10 cellular contexts compared by ENCODE assay signal in genomic region chr11:121372671-121373429, GRCh38.
DNase-seq lines count a peak whose midpoint lies in the region; ATAC-seq, FAIRE-seq and TF ChIP-seq lines count a peak whose summit lies in the region.
"Had no signal": no experiment of that assay in that cellular context is flagged by ENCODE, and none has a peak within 500 bp of the region (broad histone marks: within the 10 kb centered on the region; RNA-seq: fewer than 3 reads in every experiment).

No MANE protein-coding gene starts in this region.

- H3K4me3 Mint-ChIP-seq in stimulated activated naive CD8-positive, alpha-beta T cell treated with anti-CD3 and anti-CD28 coated beads, Interleukin-15, amount 100 ng/mL, for 72 hours: peak overlapping the region; percentile 24 to 65
- H3K4me3 Mint-ChIP-seq: CD14-positive monocyte had no signal

- H3K9me3 Mint-ChIP-seq in stimulated activated naive CD8-positive, alpha-beta T cell treated with anti-CD3 and anti-CD28 coated beads, Interleukin-15, amount 100 ng/mL, for 72 hours: peaks cover 6 to 12% of the 10 kb centered on the region in 2 donors

- H3K27ac ChIP-seq in OCI-LY1 (ENCODE audit: low read depth, low read length, poor library complexity, severe bottlenecking) (peak overlapping the region; percentile 100), HepG2 (ENCODE audit: extremely low read length, insufficient read depth, low read length) (no peak overlapping the region), psoas muscle (no peak overlapping the region)

- FAIRE-seq in HepG2 (lab: Jason Lieb, UNC): no peak

- 36% methylated on average over 7 of the region's 7 CpGs for WGBS in HepG2 (ENCODE audit: low lambda C conversion rate)
- WGBS in psoas muscle, 3 donors: 80 to 86% (median 86%) methylated on average over 7 of the region's 7 CpGs

- peak overlapping the region; percentile 68 for H3K9ac ChIP-seq in OCI-LY1 (ENCODE audit: low read length)
- H3K9ac ChIP-seq in HepG2 (ENCODE audit: insufficient read depth, low read depth, low read length): no peak overlapping the region

- no peak for TF ChIP-seq RAD21 in HepG2 (CRISPR knock-in tag; IDR thresholded peaks at IDR 0.05)

- peak overlapping the region; percentile 64 for H3K4me2 ChIP-seq in OCI-LY1 (ENCODE audit: low read length)
- no peak overlapping the region for H3K4me2 ChIP-seq in HepG2 (ENCODE audit: low read depth, low read length)

- H3K9me2 ChIP-seq in OCI-LY1 (ENCODE audit: low read depth, low read length): no peaks in the 10 kb centered on the region

- H3K27me3 Mint-ChIP-seq in stimulated activated naive CD8-positive, alpha-beta T cell treated with anti-CD3 and anti-CD28 coated beads, Interleukin-15, amount 100 ng/mL, for 72 hours: no peaks in the 10 kb centered on the region

- TF ChIP-seq EP300 in HepG2 (IDR thresholded peaks at IDR 0.05; ENCODE audit: low read depth in 2 of 2, low read length in 2 of 2): no peak
- TF ChIP-seq EP300 in HepG2 (CRISPR knock-in tag; IDR thresholded peaks at IDR 0.05; ENCODE audit: borderline replicate concordance): no peak

- H3K4me1 Mint-ChIP-seq in stimulated activated naive CD8-positive, alpha-beta T cell treated with anti-CD3 and anti-CD28 coated beads, Interleukin-15, amount 100 ng/mL, for 72 hours: peaks cover 60% of the 10 kb centered on the region

- H3K9me3 ChIP-seq in OCI-LY1 (ENCODE audit: low read length): no peaks in the 10 kb centered on the region
- no peaks in the 10 kb centered on the region for H3K9me3 ChIP-seq in HepG2 (ENCODE audit: low read length)
- H3K9me3 ChIP-seq in psoas muscle: no peaks in the 10 kb centered on the region

- H3K4me3 ChIP-seq in OCI-LY1 (ENCODE audit: low read depth, low read length, poor library complexity, severe bottlenecking): peak overlapping the region; percentile 38
- H3K4me3 ChIP-seq in HepG2 (replicated peaks in 1 of 3; ENCODE audit: insufficient read depth in 1 of 3, low read depth in 2 of 3, low read length in 3 of 3): no peak overlapping the region
- H3K4me3 ChIP-seq in psoas muscle: no peak overlapping the region

- H3F3A ChIP-seq in OCI-LY1 (ENCODE audit: insufficient read depth, low read length): no peaks in the 10 kb centered on the region; the same call in 1 of the 2 replicates

- no peak for DNase-seq in stimulated activated naive CD8-positive, alpha-beta T cell treated with anti-CD3 and anti-CD28 coated beads, Interleukin-15, amount 100 ng/mL, for 72 hours
- DNase-seq in stimulated activated naive CD8-positive, alpha-beta T cell treated with anti-CD3 and anti-CD28 coated beads, Interleukin-15, Interleukin-2, amounts not matched to agents 100 U/mL and 50 U/mL, for 24 hours: no peak
- no peak for DNase-seq in stimulated activated CD4-positive, alpha-beta T cell treated with anti-CD3 and anti-CD28 coated beads, Interleukin-4, amount 100 ng/mL, for 24 hours
- DNase-seq in HepG2 (ENCODE audit: low spot score) (no peak), psoas muscle (no peak), RKO (ENCODE audit: low spot score) (no peak)
- DNase-seq: stimulated activated CD4-positive, alpha-beta T cell treated with anti-CD3 and anti-CD28 coated beads, Interleukin-4, amount 100 ng/mL, for 1 hour had no signal

- CTCF ChIA-PET in HepG2 (lab: Yijun Ruan, JAX; ENCODE audit: low intra/inter-chr PET ratio, low total read pairs): no interaction called here

- peak overlapping the region in 1 of 2 donors; percentile 51 for H3K27ac Mint-ChIP-seq in stimulated activated naive CD8-positive, alpha-beta T cell treated with anti-CD3 and anti-CD28 coated beads, Interleukin-15, amount 100 ng/mL, for 72 hours

- POLR2A ChIA-PET in HepG2 (lab: Yijun Ruan, JAX): no interaction called here

- no peak for TF ChIP-seq POLR2A in HepG2 (IDR thresholded peaks at IDR 0.05; ENCODE audit: insufficient read depth in 1 of 2, low read depth in 2 of 2, low read length in 2 of 2)

- TF ChIP-seq CTCF in OCI-LY1 (IDR thresholded peaks at IDR 0.05; ENCODE audit: low read length) (no peak), HepG2 (CRISPR knock-in tag; IDR thresholded peaks at IDR 0.05) (no peak), psoas muscle (IDR thresholded peaks at IDR 0.05) (no peak)

- ATAC-seq in stimulated activated naive CD8-positive, alpha-beta T cell treated with anti-CD3 and anti-CD28 coated beads, Interleukin-15, amount 100 ng/mL, for 72 hours: peak; percentile 65
- ATAC-seq in stimulated activated naive CD8-positive, alpha-beta T cell treated with anti-CD3 and anti-CD28 coated beads, Interleukin-15, Interleukin-2, amounts not matched to agents 100 U/mL and 50 U/mL, for 24 hours: no peak
- ATAC-seq in HG02763 (IDR thresholded peaks at IDR 0.05; ENCODE audit: unreplicated experiment) (peak; percentile 79), HepG2 (no peak), psoas muscle (no peak)

- H3K79me2 ChIP-seq in OCI-LY1 (ENCODE audit: insufficient read depth, low read length) (no peaks in the 10 kb centered on the region), HepG2 (ENCODE audit: insufficient read depth, low read length) (no peaks in the 10 kb centered on the region)

- intact Hi-C loops in HepG2 (cut with micrococcal nuclease; ENCODE audit: unreplicated experiment) (no loop called here), psoas muscle (cut with DNase I) (no loop called here)

- no peaks in the 10 kb centered on the region for H3K27me3 ChIP-seq in OCI-LY1 (ENCODE audit: insufficient read depth, low read length)
- H3K27me3 ChIP-seq in HepG2 (ENCODE audit: control insufficient read depth in 1 of 2, insufficient read depth in 2 of 2, low read length in 2 of 2): peaks cover 0 to 3% of the 10 kb centered on the region in 2 experiments; a peak in 2 of 5 replicates
- H3K27me3 ChIP-seq in psoas muscle (ENCODE audit: insufficient read depth in 3 of 3, low read length in 2 of 3): no peaks in the 10 kb centered on the region

- H3K36me3 ChIP-seq in OCI-LY1 (ENCODE audit: insufficient read depth, low read length) (no peaks in the 10 kb centered on the region), HepG2 (replicated peaks in 1 of 2; ENCODE audit: control insufficient read depth in 1 of 2, insufficient read depth in 2 of 2, low read length in 2 of 2) (no peaks in the 10 kb centered on the region), psoas muscle (ENCODE audit: insufficient read depth in 1 of 2, low read depth in 1 of 2) (no peaks in the 10 kb centered on the region)

- H4K20me1 ChIP-seq in OCI-LY1 (ENCODE audit: insufficient read depth, low read length) (no peaks in the 10 kb centered on the region), HepG2 (ENCODE audit: insufficient read depth, low read length) (no peaks in the 10 kb centered on the region)

- in situ Hi-C loops in HepG2 (cut with HindIII; ENCODE audit: extremely low pct_ligation_motif_present, low pct_unique_long_range_greater_than_20kb): no loop called here

- peaks cover 94% of the 10 kb centered on the region for H3K4me1 ChIP-seq in OCI-LY1 (ENCODE audit: insufficient read depth, low read length, severe bottlenecking)
- H3K4me1 ChIP-seq in HepG2 (ENCODE audit: insufficient read depth, low read length): no peaks in the 10 kb centered on the region
- H3K4me1 ChIP-seq in psoas muscle: no peaks in the 10 kb centered on the region

- no TSS peak for BruUV-seq in HepG2 (replicated peaks; lab: Mats Ljungman, UMichigan)

- H2AFZ ChIP-seq in OCI-LY1 (ENCODE audit: low read length) (no peak overlapping the region), HepG2 (ENCODE audit: low read length) (no peak overlapping the region)

TF ChIP-seq in HepG2, 621 proteins besides CTCF, POLR2A, EP300 and RAD21:
- TF ChIP-seq ZSCAN22 (CRISPR knock-in tag; IDR thresholded peaks at IDR 0.05) (no peak), AHR (CRISPR knock-in tag; IDR thresholded peaks at IDR 0.05) (no peak), ISL2 (CRISPR knock-in tag; IDR thresholded peaks at IDR 0.05) (no peak), MYC (CRISPR knock-in tag; IDR thresholded peaks at IDR 0.05; ENCODE audit: borderline replicate concordance) (no peak), ZNF652 (CRISPR knock-in tag; IDR thresholded peaks at IDR 0.05; ENCODE audit: borderline replicate concordance, low read depth) (no peak)

Comparison
In these comparisons a context has a peak if more than half of its experiments do, and no peak if none do; other contexts are left out.
1. ATAC-seq: peak in stimulated activated naive CD8-positive, alpha-beta T cell treated with anti-CD3 and anti-CD28 coated beads, Interleukin-15, amount 100 ng/mL, for 72 hours (single experiment) and HG02763 (single experiment); none in stimulated activated naive CD8-positive, alpha-beta T cell treated with anti-CD3 and anti-CD28 coated beads, Interleukin-15, Interleukin-2, amounts not matched to agents 100 U/mL and 50 U/mL, for 24 hours (single experiment), HepG2 (single experiment) and psoas muscle (0 of 4).